Comparison of ENCODE assay signal across 22 cellular contexts in genomic region chr10:25851548-25851947, GRCh38.
"Had no signal": no experiment of that assay in that cellular context is flagged by ENCODE, and none has a peak within 500 bp of the region (broad histone marks: within the 10 kb centered on the region; RNA-seq: fewer than 3 reads in every experiment).

No MANE protein-coding gene starts in this region.

- DNase-seq: dermis blood vessel endothelial cell; dorsolateral prefrontal cortex; effector CD4-positive, alpha-beta T cell; effector memory CD4-positive, alpha-beta T cell; erythroblast; esophagus squamous epithelium; foreskin fibroblast; foreskin melanocyte; gastrocnemius medialis; glutamatergic neuron; head of caudate nucleus; heart right ventricle; hippocampal formation; left cardiac atrium; left lung; left ventricle myocardium superior; lower lobe of right lung; mesenchymal stem cell; midbrain had no signal

- H3K4me1 ChIP-seq: esophagus squamous epithelium, gastrocnemius medialis, heart right ventricle, left lung, lower lobe of right lung had no signal

- H3K9me3 ChIP-seq: esophagus squamous epithelium, gastrocnemius medialis, heart right ventricle, left lung, lower lobe of right lung had no signal

- ATAC-seq: esophagus mucosa, gastrocnemius medialis, heart right ventricle, left cardiac atrium, left lung, left ventricle myocardium superior, lower lobe of right lung had no signal

- H3K27me3 ChIP-seq: esophagus squamous epithelium, gastrocnemius medialis, heart right ventricle, left lung had no signal

- H3K27ac ChIP-seq: coronary artery, dorsolateral prefrontal cortex, epithelial cell of prostate, esophagus squamous epithelium, gastrocnemius medialis, heart right ventricle, left lung, lower lobe of right lung had no signal

- H3K4me3 ChIP-seq: coronary artery, dorsolateral prefrontal cortex, esophagus squamous epithelium, gastrocnemius medialis, heart right ventricle, left lung, lower lobe of right lung had no signal

- H3K36me3 ChIP-seq: esophagus squamous epithelium, gastrocnemius medialis, heart right ventricle, left lung, lower lobe of right lung had no signal
